16 cellular contexts compared by ENCODE assay signal in genomic region chr14:101365329-101366158, GRCh38.
DNase-seq lines count a peak whose midpoint lies in the region; ATAC-seq, FAIRE-seq and TF ChIP-seq lines count a peak whose summit lies in the region.
"Had no signal": no experiment of that assay in that cellular context is flagged by ENCODE, and none has a peak within 500 bp of the region (broad histone marks: within the 10 kb centered on the region; RNA-seq: fewer than 3 reads in every experiment).

No MANE protein-coding gene starts in this region.

- H3K4me3 Mint-ChIP-seq in astrocyte (ENCODE audit: unreplicated experiment), result no peak overlapping the region
- H3K4me3 Mint-ChIP-seq: activated CD8-positive, alpha-beta memory T cell treated with anti-CD3 and anti-CD28 coated beads, Interleukin-2, amount 10 ng/mL, durations not matched to agents 7 days and 5 days; activated naive CD8-positive, alpha-beta T cell treated with anti-CD3 and anti-CD28 coated beads for 36 hours; dendritic cell treated with granulocyte-macrophage colony-stimulating factor and Interleukin-4, amounts not matched to agents 40 ng/mL and 50 ng/mL, for 4 days; neural crest cell had no signal

- H3K9me3 Mint-ChIP-seq in astrocyte (ENCODE audit: unreplicated experiment), result no peaks in the 10 kb centered on the region
- H3K9me3 Mint-ChIP-seq: activated naive CD8-positive, alpha-beta T cell treated with anti-CD3 and anti-CD28 coated beads for 36 hours; dendritic cell treated with granulocyte-macrophage colony-stimulating factor and Interleukin-4, amounts not matched to agents 40 ng/mL and 50 ng/mL, for 4 days; neural crest cell had no signal

- no peaks in the 10 kb centered on the region for H3K79me2 ChIP-seq in astrocyte (ENCODE audit: insufficient read depth, low read length)

- H3K27me3 Mint-ChIP-seq in astrocyte (ENCODE audit: low read depth, unreplicated experiment), result peaks cover 29% of the 10 kb centered on the region

- no peak for TF ChIP-seq POLR2A in suprapubic skin (IDR thresholded peaks at IDR 0.05)

- H3K27ac ChIP-seq in astrocyte (ENCODE audit: low read depth, low read length), result no peak overlapping the region
- H3K27ac ChIP-seq in muscle layer of colon (ENCODE audit: low read depth, low read length), result peak overlapping the region; percentile 96
- peak overlapping the region; percentile 61 for H3K27ac ChIP-seq in suprapubic skin
- no peak overlapping the region for H3K27ac ChIP-seq in pancreas

- peak overlapping the region; percentile 18 for H3K27ac Mint-ChIP-seq in astrocyte (ENCODE audit: unreplicated experiment)
- H3K27ac Mint-ChIP-seq: activated CD8-positive, alpha-beta memory T cell treated with anti-CD3 and anti-CD28 coated beads, Interleukin-2, amount 10 ng/mL, durations not matched to agents 7 days and 5 days; activated naive CD8-positive, alpha-beta T cell treated with anti-CD3 and anti-CD28 coated beads for 36 hours; dendritic cell treated with granulocyte-macrophage colony-stimulating factor and Interleukin-4, amounts not matched to agents 40 ng/mL and 50 ng/mL, for 4 days had no signal

- H3K36me3 ChIP-seq in astrocyte (ENCODE audit: insufficient read depth, low read length), result no peaks in the 10 kb centered on the region
- no peaks in the 10 kb centered on the region for H3K36me3 ChIP-seq in muscle layer of colon (ENCODE audit: insufficient read depth, low read length)
- no peaks in the 10 kb centered on the region for H3K36me3 ChIP-seq in suprapubic skin
- H3K36me3 ChIP-seq in pancreas, result no peaks in the 10 kb centered on the region

- TF ChIP-seq EP300 in suprapubic skin (IDR thresholded peaks at IDR 0.05), result no peak

- CTCF ChIA-PET in GM10248 (lab: Yijun Ruan, JAX), result no interaction called here

- H2AFZ ChIP-seq in astrocyte (ENCODE audit: low read depth, low read length), result no peak overlapping the region

- no peaks in the 10 kb centered on the region for H3K4me1 Mint-ChIP-seq in astrocyte (ENCODE audit: low read depth, unreplicated experiment)
- H3K4me1 Mint-ChIP-seq: activated CD8-positive, alpha-beta memory T cell treated with anti-CD3 and anti-CD28 coated beads, Interleukin-2, amount 10 ng/mL, durations not matched to agents 7 days and 5 days; activated naive CD8-positive, alpha-beta T cell treated with anti-CD3 and anti-CD28 coated beads for 36 hours had no signal

- H4K20me1 ChIP-seq in astrocyte (ENCODE audit: insufficient read depth, low read length), result no peaks in the 10 kb centered on the region

- no peaks in the 10 kb centered on the region for H3K36me3 Mint-ChIP-seq in astrocyte (ENCODE audit: low read depth, unreplicated experiment)
- H3K36me3 Mint-ChIP-seq: activated CD8-positive, alpha-beta memory T cell treated with anti-CD3 and anti-CD28 coated beads, Interleukin-2, amount 10 ng/mL, durations not matched to agents 7 days and 5 days; activated naive CD8-positive, alpha-beta T cell treated with anti-CD3 and anti-CD28 coated beads for 36 hours had no signal

- no peak overlapping the region for H3K4me2 ChIP-seq in astrocyte (ENCODE audit: low read length)

- H3K9me3 ChIP-seq in astrocyte (ENCODE audit: insufficient read depth, low read depth, low read length) (no peaks in the 10 kb centered on the region), muscle layer of colon (ENCODE audit: low read length) (no peaks in the 10 kb centered on the region), suprapubic skin (no peaks in the 10 kb centered on the region), pancreas (no peaks in the 10 kb centered on the region)

- FAIRE-seq in astrocyte (lab: Jason Lieb, UNC) (no peak), pancreas (lab: Jason Lieb, UNC) (no peak)

- peak; percentile 20 for DNase-seq in GM10248 (ENCODE audit: extremely low spot score)
- DNase-seq in astrocyte (ENCODE audit: low read depth), result no peak
- DNase-seq in suprapubic skin (ENCODE audit: low spot score in 2 of 2), result no peak
- no peak for DNase-seq in activated gamma-delta T cell (lab: John Stamatoyannopoulos, UW)
- DNase-seq in pancreas, result no peak
- DNase-seq: activated CD8-positive, alpha-beta memory T cell treated with anti-CD3 and anti-CD28 coated beads, Interleukin-2, amount 10 ng/mL, durations not matched to agents 7 days and 5 days; activated naive CD8-positive, alpha-beta T cell treated with anti-CD3 and anti-CD28 coated beads for 36 hours; NCI-H1105; NCI-H748 treated with DMSO at 0.1 percent for 48 hours; SHP77; stimulated activated CD4-positive, alpha-beta T cell treated with anti-CD3 and anti-CD28 coated beads, Interleukin-15, amount 100 ng/mL, for 24 hours had no signal

- ATAC-seq in GM19351 (IDR thresholded peaks at IDR 0.05; ENCODE audit: unreplicated experiment), result no peak
- ATAC-seq in pancreas, result no peak
- ATAC-seq in HG02852 (IDR thresholded peaks at IDR 0.05; ENCODE audit: unreplicated experiment), result no peak
- ATAC-seq: activated CD8-positive, alpha-beta memory T cell treated with anti-CD3 and anti-CD28 coated beads, Interleukin-2, amount 10 ng/mL, durations not matched to agents 7 days and 5 days had no signal

- H3K27me3 ChIP-seq in astrocyte (ENCODE audit: insufficient read depth, low read length) (no peaks in the 10 kb centered on the region), muscle layer of colon (ENCODE audit: control insufficient read depth in 1 of 2, insufficient read depth in 2 of 2, low read length in 2 of 2) (no peaks in the 10 kb centered on the region), suprapubic skin (peaks cover 20% of the 10 kb centered on the region), pancreas (no peaks in the 10 kb centered on the region)

- intact Hi-C loops in pancreas (cut with DNase I), result no loop called here

- H3K9ac ChIP-seq in astrocyte (ENCODE audit: low read length) (no peak overlapping the region), muscle layer of colon (ENCODE audit: low read length) (no peak overlapping the region)

- POLR2A ChIA-PET in GM10248 (lab: Yijun Ruan, JAX), result no interaction called here

- TF ChIP-seq CTCF in GM10248 (IDR thresholded peaks at IDR 0.05; ENCODE audit: control extremely low read depth, extremely low read depth, low read depth, missing control alignments), result no peak
- TF ChIP-seq CTCF in astrocyte (IDR thresholded peaks at IDR 0.05; ENCODE audit: insufficient read depth, low read depth, low read length), result no peak
- TF ChIP-seq CTCF in suprapubic skin (IDR thresholded peaks at IDR 0.05), result no peak
- TF ChIP-seq CTCF in pancreas (IDR thresholded peaks at IDR 0.05), result no peak

- WGBS in suprapubic skin, result 49% methylated on average over 19 of the region's 20 CpGs
- WGBS in pancreas, 2 donors, result 79 to 87% methylated on average over 20 of the region's 20 CpGs

- H3K4me3 ChIP-seq in astrocyte (ENCODE audit: insufficient read depth, low read depth, low read length) (no peak overlapping the region), muscle layer of colon (ENCODE audit: low read depth in 1 of 2, low read length in 2 of 2) (no peak overlapping the region), suprapubic skin (no peak overlapping the region), pancreas (no peak overlapping the region)

- H3K4me1 ChIP-seq in astrocyte (ENCODE audit: insufficient read depth, low read length) (no peaks in the 10 kb centered on the region), muscle layer of colon (ENCODE audit: insufficient read depth, low read length) (peaks cover 53% of the 10 kb centered on the region), suprapubic skin (peaks cover 21% of the 10 kb centered on the region), pancreas (no peaks in the 10 kb centered on the region)

Comparison
In these comparisons a context has a peak if more than half of its experiments do, and no peak if none do; other contexts are left out.
1. H3K27ac ChIP-seq: peak in muscle layer of colon (single experiment) and suprapubic skin (single experiment); none in astrocyte (single experiment) and pancreas (0 of 4).